ENCODE assay signal across 18 cellular contexts in genomic region chr21:43919871-43920801, GRCh38. TPM values are rescaled to one million over a fixed set of nuclear protein-coding genes. Genes with fewer than 3 reads are reported as not detected.
A peak's percentile ranks its signal among the peaks of the same experiment; 100 is the strongest.
DNase-seq lines count a peak whose midpoint lies in the region; ATAC-seq lines count a peak whose summit lies in the region.
"Had no signal": no experiment of that assay in that cellular context is flagged by ENCODE, and none has a peak within 500 bp of the region (broad histone marks: within the 10 kb centered on the region; RNA-seq: fewer than 3 reads in every experiment).

No MANE protein-coding gene starts in this region.

- no peaks in the 10 kb centered on the region for H3K9me3 Mint-ChIP-seq in activated T-helper 1 cell treated with anti-CD3 and anti-CD28 coated beads, Interleukin-12 subunit alpha, Interleukin-12 subunit beta, Interleukin-2, Interleukin-4 antibody, amounts not matched to agents 30 ng/mL and 10 ng/mL and 1 ng/mL, durations not matched to agents 14 hours and 24 hours and 36 hours
- H3K9me3 Mint-ChIP-seq in naive thymus-derived CD8-positive, alpha-beta T cell, result no peaks in the 10 kb centered on the region
- H3K9me3 Mint-ChIP-seq: central memory CD8-positive, alpha-beta T cell; IgD-negative memory B cell had no signal

- POLR2A ChIA-PET in naive thymus-derived CD8-positive, alpha-beta T cell (lab: Charles Lee), result interaction anchor here (1.6 to 2.0 kb wide), 4 partner anchors 17 to 110 kb away, joined by 5 to 10 read pairs (median 8); partner anchors contain the start of gene AGPAT3

- DNase-seq in NCI-H1436 (lab: John Stamatoyannopoulos, UW), result peak; percentile 5
- DNase-seq in NCI-H1436 treated with DMSO at 0.1 percent for 48 hours (lab: John Stamatoyannopoulos, UW), result no peak
- no peak for DNase-seq in activated T-helper 1 cell treated with anti-CD3 and anti-CD28 coated beads, Interleukin-12 subunit alpha, Interleukin-12 subunit beta, Interleukin-2, Interleukin-4 antibody, amounts not matched to agents 30 ng/mL and 10 ng/mL and 1 ng/mL, durations not matched to agents 14 hours and 24 hours and 36 hours (ENCODE audit: low spot score)
- DNase-seq in naive thymus-derived CD8-positive, alpha-beta T cell, result peak in 1 of 10 donors; percentile 54
- no peak for DNase-seq in SKM-1 treated with dmso at 0.1 percent for 144 hours (lab: John Stamatoyannopoulos, UW; ENCODE audit: unreplicated experiment)
- DNase-seq in G401 (ENCODE audit: low spot score), result no peak
- DNase-seq in substantia nigra (lab: John Stamatoyannopoulos, UW), result no peak
- DNase-seq: activated CD4-positive, CD25-positive, alpha-beta regulatory T cell treated with anti-CD3 and anti-CD28 coated beads, Interleukin-2, amount 50 U/mL, for 72 hours; activated effector memory CD4-positive, alpha-beta T cell treated with Interleukin-2 at 50 U/mL for 16 hours; left ventricle myocardium superior; NCI-H1930; nucleus accumbens; tibial artery had no signal

- in situ Hi-C loops in G401 (cut with HindIII; ENCODE audit: low sequenced_read_pairs), result no loop called here

- H3K4me1 Mint-ChIP-seq in activated T-helper 1 cell treated with anti-CD3 and anti-CD28 coated beads, Interleukin-12 subunit alpha, Interleukin-12 subunit beta, Interleukin-2, Interleukin-4 antibody, amounts not matched to agents 30 ng/mL and 10 ng/mL and 1 ng/mL, durations not matched to agents 14 hours and 24 hours and 36 hours (ENCODE audit: low read depth), result peaks cover 60% of the 10 kb centered on the region
- peaks cover 48 to 78% (median 69%) of the 10 kb centered on the region in 4 donors for H3K4me1 Mint-ChIP-seq in naive thymus-derived CD8-positive, alpha-beta T cell

- H3K27ac ChIP-seq in substantia nigra (ENCODE audit: low read depth, low read length, poor library complexity, severe bottlenecking), result no peak overlapping the region
- H3K27ac ChIP-seq: epithelial cell of prostate, tibial artery had no signal

- H3K4me3 Mint-ChIP-seq in activated T-helper 1 cell treated with anti-CD3 and anti-CD28 coated beads, Interleukin-12 subunit alpha, Interleukin-12 subunit beta, Interleukin-2, Interleukin-4 antibody, amounts not matched to agents 30 ng/mL and 10 ng/mL and 1 ng/mL, durations not matched to agents 14 hours and 24 hours and 36 hours, result peak overlapping the region; percentile 50
- peak overlapping the region in 7 of 10 donors; percentile 22 to 78 (median 62) for H3K4me3 Mint-ChIP-seq in naive thymus-derived CD8-positive, alpha-beta T cell
- H3K4me3 Mint-ChIP-seq: central memory CD8-positive, alpha-beta T cell had no signal

- peak overlapping the region; percentile 68 for H3K27ac Mint-ChIP-seq in activated T-helper 1 cell treated with anti-CD3 and anti-CD28 coated beads, Interleukin-12 subunit alpha, Interleukin-12 subunit beta, Interleukin-2, Interleukin-4 antibody, amounts not matched to agents 30 ng/mL and 10 ng/mL and 1 ng/mL, durations not matched to agents 14 hours and 24 hours and 36 hours
- H3K27ac Mint-ChIP-seq in naive thymus-derived CD8-positive, alpha-beta T cell, result peak overlapping the region in 9 of 10 donors; percentile 30 to 99 (median 95)
- H3K27ac Mint-ChIP-seq: IgD-negative memory B cell had no signal

- intact Hi-C loops in activated T-helper 1 cell treated with anti-CD3 and anti-CD28 coated beads, Interleukin-12 subunit alpha, Interleukin-12 subunit beta, Interleukin-2, Interleukin-4 antibody, amounts not matched to agents 30 ng/mL and 10 ng/mL and 1 ng/mL, durations not matched to agents 14 hours and 24 hours and 36 hours (cut with micrococcal nuclease), result loop anchor here (5.0 kb wide), 1 partner anchor 133 kb away; the partner anchor contains the start of gene RRP1

- ATAC-seq in GM18520 (IDR thresholded peaks at IDR 0.05; ENCODE audit: unreplicated experiment), result peak; percentile 35
- no peak for ATAC-seq in naive thymus-derived CD8-positive, alpha-beta T cell
- ATAC-seq: left ventricle myocardium superior, SK-N-SH treated with all-trans-retinoic acid at 6 μM for 48 hours had no signal

- peaks cover 17% of the 10 kb centered on the region for H3K36me3 Mint-ChIP-seq in activated T-helper 1 cell treated with anti-CD3 and anti-CD28 coated beads, Interleukin-12 subunit alpha, Interleukin-12 subunit beta, Interleukin-2, Interleukin-4 antibody, amounts not matched to agents 30 ng/mL and 10 ng/mL and 1 ng/mL, durations not matched to agents 14 hours and 24 hours and 36 hours (ENCODE audit: low read depth)
- H3K36me3 Mint-ChIP-seq in naive thymus-derived CD8-positive, alpha-beta T cell, result peaks cover 0 to 3% (median 2%) of the 10 kb centered on the region in 3 donors

- H3K27me3 Mint-ChIP-seq in activated T-helper 1 cell treated with anti-CD3 and anti-CD28 coated beads, Interleukin-12 subunit alpha, Interleukin-12 subunit beta, Interleukin-2, Interleukin-4 antibody, amounts not matched to agents 30 ng/mL and 10 ng/mL and 1 ng/mL, durations not matched to agents 14 hours and 24 hours and 36 hours (ENCODE audit: insufficient read depth), result no peaks in the 10 kb centered on the region
- H3K27me3 Mint-ChIP-seq in naive thymus-derived CD8-positive, alpha-beta T cell, result no peaks in the 10 kb centered on the region
- H3K27me3 Mint-ChIP-seq: central memory CD8-positive, alpha-beta T cell; IgD-negative memory B cell had no signal

RNA-seq across cellular contexts. Expression of gene AGPAT3, which starts 55.1 kb away (rescaled TPM):
- total RNA-seq in activated T-helper 1 cell treated with anti-CD3 and anti-CD28 coated beads, Interleukin-12 subunit alpha, Interleukin-12 subunit beta, Interleukin-2, Interleukin-4 antibody, amounts not matched to agents 30 ng/mL and 10 ng/mL and 1 ng/mL, durations not matched to agents 14 hours and 24 hours and 36 hours, result 127 and 132 TPM in 2 replicates
- total RNA-seq in naive thymus-derived CD8-positive, alpha-beta T cell, result 10 to 100 TPM; 59.0 TPM
- 10 to 100 TPM; 10.9 to 18.0 (median 13.2) TPM for polyA plus RNA-seq in naive thymus-derived CD8-positive, alpha-beta T cell
- total RNA-seq in G401 (2014; rRNA removed; shearing (Covaris generic)), result 5.3 and 14.7 TPM in 2 replicates
